1 cellular context compared by ENCODE assay signal in the genomic region with DNA sequence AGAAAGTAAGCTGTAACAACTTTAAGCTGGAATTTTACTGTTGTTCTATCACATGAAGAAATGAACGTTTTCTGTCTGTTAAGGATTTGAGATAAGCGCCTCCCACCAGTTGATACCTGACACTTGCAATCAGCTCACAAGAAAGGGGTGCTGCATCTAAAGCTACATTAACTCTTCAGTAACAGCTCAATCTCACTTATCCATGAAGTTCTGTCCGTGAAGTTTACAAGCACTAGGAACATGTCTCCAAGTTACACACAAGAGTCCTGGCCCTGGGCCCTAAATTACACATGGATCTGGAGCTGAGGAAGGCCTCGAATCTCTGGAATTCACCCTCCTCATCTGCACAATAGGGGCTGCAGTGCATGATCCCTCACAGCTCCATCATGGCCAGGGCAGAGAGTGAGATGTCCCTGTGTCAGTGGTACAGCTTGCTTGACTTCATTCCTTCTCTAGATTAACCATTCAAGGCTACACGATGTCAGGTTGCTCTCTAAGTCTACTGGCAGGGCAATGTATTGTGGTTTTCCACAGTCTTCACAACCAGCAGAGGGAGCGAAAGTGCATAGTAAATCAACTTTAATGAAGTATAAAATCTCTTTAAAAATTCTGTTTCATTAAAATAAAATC.
TF ChIP-seq lines count a peak whose summit lies in the region.

No MANE protein-coding gene starts in this region.

TF ChIP-seq in HCT116, 20 proteins besides CTCF, POLR2A, EP300 and RAD21 (continued from another document):
- no peak for TF ChIP-seq REST (IDR thresholded peaks at IDR 0.05; ENCODE audit: low read depth)
- TF ChIP-seq FOSL1 (IDR thresholded peaks at IDR 0.05; ENCODE audit: low read depth) = no peak
- no peak for TF ChIP-seq MAX (IDR thresholded peaks at IDR 0.05)
- TF ChIP-seq SP1 (IDR thresholded peaks at IDR 0.05; ENCODE audit: low read depth) = no peak
- TF ChIP-seq ELF1 (IDR thresholded peaks at IDR 0.05; ENCODE audit: borderline replicate concordance, low read depth) = no peak
